ENCODE assay signal across 22 cellular contexts in genomic region chr11:29780756-29781155, GRCh38.
DNase-seq lines count a peak whose midpoint lies in the region; ATAC-seq and TF ChIP-seq lines count a peak whose summit lies in the region.
"Had no signal": no experiment of that assay in that cellular context is flagged by ENCODE, and none has a peak within 500 bp of the region (broad histone marks: within the 10 kb centered on the region; RNA-seq: fewer than 3 reads in every experiment).

No MANE protein-coding gene starts in this region.

- no peak overlapping the region for H3K4me3 Mint-ChIP-seq in Calu3 (ENCODE audit: low read depth, unreplicated experiment)
- no peak overlapping the region for H3K4me3 Mint-ChIP-seq in progenitor cell of endocrine pancreas (ENCODE audit: low read depth)
- H3K4me3 Mint-ChIP-seq: activated CD8-positive, alpha-beta memory T cell treated with anti-CD3 and anti-CD28 coated beads, Interleukin-2, amount 10 ng/mL, durations not matched to agents 7 days and 5 days had no signal

- DNase-seq in NCI-H1092 treated with DMSO at 0.1 percent for 48 hours (lab: John Stamatoyannopoulos, UW) (peak; percentile 15), heart right ventricle (peak; percentile 11 to 29), omental fat pad (ENCODE audit: low spot score) (no peak), SK-N-DZ (ENCODE audit: low spot score) (no peak), Calu3 (no peak), NCI-H748 treated with DMSO at 0.1 percent for 48 hours (lab: John Stamatoyannopoulos, UW) (no peak), progenitor cell of endocrine pancreas (ENCODE audit: low spot score, unreplicated experiment) (no peak)
- DNase-seq: activated CD4-positive, alpha-beta T cell treated with anti-CD3 and anti-CD28 coated beads for 1 hour; activated CD8-positive, alpha-beta memory T cell treated with anti-CD3 and anti-CD28 coated beads, Interleukin-2, amount 10 ng/mL, durations not matched to agents 7 days and 5 days; DMS79; KG1; lower lobe of right lung; NCI-H1105 treated with DMSO at 0.1 percent for 48 hours; NCI-H2107; stimulated activated CD4-positive, alpha-beta T cell treated with anti-CD3 and anti-CD28 coated beads, Interleukin-12 subunit alpha, Interleukin-12 subunit beta, amount 100 ng/mL, for 4 hours; T1000 had no signal

- intact Hi-C loops in heart right ventricle (cut with DNase I) (no loop called here), Calu3 (cut with micrococcal nuclease; ENCODE audit: unreplicated experiment) (no loop called here)

- TF ChIP-seq CTCF in heart right ventricle (IDR thresholded peaks at IDR 0.05), result no peak
- TF ChIP-seq CTCF in omental fat pad (IDR thresholded peaks at IDR 0.05), result no peak
- no peak for TF ChIP-seq CTCF in Calu3 (IDR thresholded peaks at IDR 0.05; ENCODE audit: unreplicated experiment)
- TF ChIP-seq CTCF in progenitor cell of endocrine pancreas (IDR thresholded peaks at IDR 0.05; ENCODE audit: unreplicated experiment), result no peak

- WGBS in heart right ventricle, 2 donors, result 47 to 48% methylated on average over 7 of the region's 7 CpGs

- ATAC-seq in heart right ventricle (peak; percentile 41 to 89 (median 78)), omental fat pad (ENCODE audit: low FRiP score) (peak; percentile 64)
- ATAC-seq: activated CD8-positive, alpha-beta memory T cell treated with anti-CD3 and anti-CD28 coated beads, Interleukin-2, amount 10 ng/mL, durations not matched to agents 7 days and 5 days; Panc1; SK-N-SH treated with all-trans-retinoic acid at 6 μM for 48 hours had no signal

- no TSS peak for BruUV-seq in Calu3 (replicated peaks; lab: Mats Ljungman, UMichigan)

- H3K4me1 Mint-ChIP-seq in Calu3 (ENCODE audit: low read depth, unreplicated experiment), result no peaks in the 10 kb centered on the region
- peaks cover 7% of the 10 kb centered on the region for H3K4me1 Mint-ChIP-seq in progenitor cell of endocrine pancreas (ENCODE audit: low read depth)
- H3K4me1 Mint-ChIP-seq: activated CD8-positive, alpha-beta memory T cell treated with anti-CD3 and anti-CD28 coated beads, Interleukin-2, amount 10 ng/mL, durations not matched to agents 7 days and 5 days had no signal

- H3K27ac Mint-ChIP-seq in Calu3 (ENCODE audit: unreplicated experiment) (no peak overlapping the region), progenitor cell of endocrine pancreas (no peak overlapping the region)
- H3K27ac Mint-ChIP-seq: activated CD8-positive, alpha-beta memory T cell treated with anti-CD3 and anti-CD28 coated beads, Interleukin-2, amount 10 ng/mL, durations not matched to agents 7 days and 5 days; activated T-helper 2 cell treated with anti-CD3 and anti-CD28 coated beads, Interferon-gamma antibody, Interleukin-2, Interleukin-4, amounts not matched to agents 10 μg/mL and 5 μg/mL and 100 μg/mL, durations not matched to agents 14 hours and 24 hours and 36 hours had no signal

- H3K9ac ChIP-seq in BLaER1 treated with 17β-estradiol and CSF1 and Interleukin-3, amounts not matched to agents 10 nM and 100 nM, result no peak overlapping the region

- H3K9me3 ChIP-seq in BLaER1 treated with 17β-estradiol and CSF1 and Interleukin-3, amounts not matched to agents 10 nM and 100 nM (replicated peaks in 1 of 11), result no peaks in the 10 kb centered on the region
- no peaks in the 10 kb centered on the region for H3K9me3 ChIP-seq in heart right ventricle
- H3K9me3 ChIP-seq: lower lobe of right lung, prostate gland, thoracic aorta had no signal

- H3K36me3 Mint-ChIP-seq in Calu3 (ENCODE audit: insufficient read depth, unreplicated experiment) (no peaks in the 10 kb centered on the region), progenitor cell of endocrine pancreas (ENCODE audit: insufficient read depth) (no peaks in the 10 kb centered on the region)
- H3K36me3 Mint-ChIP-seq: activated CD8-positive, alpha-beta memory T cell treated with anti-CD3 and anti-CD28 coated beads, Interleukin-2, amount 10 ng/mL, durations not matched to agents 7 days and 5 days had no signal

- H3K9me3 Mint-ChIP-seq in Calu3 (ENCODE audit: low read depth, unreplicated experiment) (peaks cover 11% of the 10 kb centered on the region), progenitor cell of endocrine pancreas (ENCODE audit: low read depth) (no peaks in the 10 kb centered on the region)

- H4K20me1 ChIP-seq in BLaER1 treated with 17β-estradiol and CSF1 and Interleukin-3, amounts not matched to agents 10 nM and 100 nM, result no peaks in the 10 kb centered on the region

- CTCF ChIA-PET in Calu3 (lab: Charles Lee), result no interaction called here

- no peaks in the 10 kb centered on the region for H3K36me3 ChIP-seq in BLaER1 treated with 17β-estradiol and CSF1 and Interleukin-3, amounts not matched to agents 10 nM and 100 nM
- H3K36me3 ChIP-seq in heart right ventricle, result no peaks in the 10 kb centered on the region
- H3K36me3 ChIP-seq: lower lobe of right lung, prostate gland, thoracic aorta had no signal

- no peak overlapping the region for H3K4me3 ChIP-seq in BLaER1 treated with 17β-estradiol and CSF1 and Interleukin-3, amounts not matched to agents 10 nM and 100 nM
- peak overlapping the region in 5 of 10 donors; percentile 14 to 29 (median 25) for H3K4me3 ChIP-seq in heart right ventricle
- H3K4me3 ChIP-seq: lower lobe of right lung, prostate gland, thoracic aorta had no signal

- no peaks in the 10 kb centered on the region for H3K27me3 Mint-ChIP-seq in Calu3 (ENCODE audit: unreplicated experiment)
- H3K27me3 Mint-ChIP-seq in progenitor cell of endocrine pancreas, result peaks cover 5% of the 10 kb centered on the region
- H3K27me3 Mint-ChIP-seq: activated CD8-positive, alpha-beta memory T cell treated with anti-CD3 and anti-CD28 coated beads, Interleukin-2, amount 10 ng/mL, durations not matched to agents 7 days and 5 days had no signal

- H3K27me3 ChIP-seq in BLaER1 treated with 17β-estradiol and CSF1 and Interleukin-3, amounts not matched to agents 10 nM and 100 nM, result no peaks in the 10 kb centered on the region
- no peaks in the 10 kb centered on the region for H3K27me3 ChIP-seq in heart right ventricle

- H3K4me2 ChIP-seq in BLaER1 treated with 17β-estradiol and CSF1 and Interleukin-3, amounts not matched to agents 10 nM and 100 nM, result peak overlapping the region; percentile 14 to 74 (median 53); a peak in 20 of 22 replicates

- peaks cover 8 to 24% (median 16%) of the 10 kb centered on the region in 10 experiments; a peak in 19 of 20 replicates for H3K4me1 ChIP-seq in BLaER1 treated with 17β-estradiol and CSF1 and Interleukin-3, amounts not matched to agents 10 nM and 100 nM
- H3K4me1 ChIP-seq in heart right ventricle, result peaks cover 0 to 49% (median 5%) of the 10 kb centered on the region in 9 donors
- H3K4me1 ChIP-seq: lower lobe of right lung, prostate gland had no signal

- peak overlapping the region in 1 of 11 experiments; percentile 38; a peak in 1 of 22 replicates for H3K27ac ChIP-seq in BLaER1 treated with 17β-estradiol and CSF1 and Interleukin-3, amounts not matched to agents 10 nM and 100 nM
- H3K27ac ChIP-seq in heart right ventricle, result peak overlapping the region in 9 of 10 donors; percentile 20 to 79 (median 70)
- H3K27ac ChIP-seq: lower lobe of right lung, prostate gland, thoracic aorta had no signal

Comparison
In these comparisons a context has a peak if more than half of its experiments do, and no peak if none do; other contexts are left out.
1. DNase-seq: peak in NCI-H1092 treated with DMSO at 0.1 percent for 48 hours (single experiment) and heart right ventricle (2 of 2); none in omental fat pad (single experiment), SK-N-DZ (single experiment), Calu3 (single experiment), NCI-H748 treated with DMSO at 0.1 percent for 48 hours (single experiment) and progenitor cell of endocrine pancreas (single experiment).